8 cellular contexts compared by ENCODE assay signal in the genomic region with DNA sequence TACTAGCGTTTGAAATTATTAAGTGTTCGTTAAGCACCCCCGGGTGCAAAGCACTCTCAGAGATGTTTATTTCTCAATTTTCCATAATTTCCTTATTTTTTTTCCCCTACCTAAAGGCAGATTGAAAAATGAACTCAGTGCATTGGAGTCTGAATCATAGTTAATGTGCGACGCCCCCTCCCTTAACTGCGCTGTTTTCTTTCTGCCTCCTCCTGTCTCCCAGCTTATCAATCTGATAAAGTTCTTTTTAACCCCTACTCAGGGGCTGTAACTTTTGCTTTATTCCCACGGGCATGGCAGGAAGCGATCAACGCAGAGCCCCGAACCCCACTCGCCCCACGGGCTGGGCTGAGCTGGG. TPM values are rescaled to one million over a fixed set of nuclear protein-coding genes. Genes with fewer than 3 reads are reported as not detected.
DNase-seq lines count a peak whose midpoint lies in the region; ATAC-seq and TF ChIP-seq lines count a peak whose summit lies in the region.

No MANE protein-coding gene starts in this region.

- H3K27ac Mint-ChIP-seq in naive thymus-derived CD4-positive, alpha-beta T cell: peak overlapping the region in 8 of 9 donors; percentile 65 to 92 (median 80)

- no peak for TF ChIP-seq CTCF in choroid plexus epithelial cell (conservative IDR thresholded peaks at IDR 0.05; ENCODE audit: low read depth, low read length)

- H3K9ac ChIP-seq in HUES64 (ENCODE audit: low read depth, low read length): peak overlapping the region; percentile 53

- H3K27me3 ChIP-seq in ACC112 (ENCODE audit: insufficient read depth, low read length) (peaks cover 65% of the 10 kb centered on the region), HUES64 (ENCODE audit: insufficient read depth, low read length) (peaks cover 47% of the 10 kb centered on the region)
- H3K27me3 ChIP-seq in naive thymus-derived CD4-positive, alpha-beta T cell (ENCODE audit: control insufficient read depth in 2 of 2, insufficient read depth in 2 of 2, low read length in 2 of 2): no peaks in the 10 kb centered on the region

- H2AFZ ChIP-seq in ACC112 (ENCODE audit: low read length, unreplicated experiment): peak overlapping the region; percentile 63

- ATAC-seq in naive thymus-derived CD4-positive, alpha-beta T cell: no peak

- H3K36me3 Mint-ChIP-seq in naive thymus-derived CD4-positive, alpha-beta T cell: peaks cover 0 to 26% (median 7%) of the 10 kb centered on the region in 5 donors

- H3K27me3 Mint-ChIP-seq in naive thymus-derived CD4-positive, alpha-beta T cell: peaks cover 0 to 14% (median 0%) of the 10 kb centered on the region in 5 donors

- H3K9me3 ChIP-seq in HUES64 (ENCODE audit: insufficient read depth, low read depth, low read length): no peaks in the 10 kb centered on the region
- H3K9me3 ChIP-seq in naive thymus-derived CD4-positive, alpha-beta T cell (ENCODE audit: control insufficient read depth in 2 of 3, low read length in 3 of 3): no peaks in the 10 kb centered on the region

- peaks cover 4% of the 10 kb centered on the region for H3K4me1 ChIP-seq in ACC112 (ENCODE audit: control insufficient read depth, insufficient read depth, low read length, unreplicated experiment)
- peaks cover 13% of the 10 kb centered on the region for H3K4me1 ChIP-seq in HUES64 (ENCODE audit: insufficient read depth, low read length)
- peaks cover 5 to 13% of the 10 kb centered on the region in 2 donors for H3K4me1 ChIP-seq in naive thymus-derived CD4-positive, alpha-beta T cell (ENCODE audit: control insufficient read depth in 2 of 2, insufficient read depth in 2 of 2, low read length in 2 of 2)

- H3K4me3 Mint-ChIP-seq in naive thymus-derived CD4-positive, alpha-beta T cell: peak overlapping the region; percentile 52 to 90 (median 83)

- DNase-seq in choroid plexus epithelial cell (ENCODE audit: low read depth) (peak; percentile 1), NCI-H128 (lab: John Stamatoyannopoulos, UW; ENCODE audit: unreplicated experiment) (no peak), middle frontal gyrus (ENCODE audit: extremely low spot score, low spot score) (no peak), SKM-1 (lab: John Stamatoyannopoulos, UW; ENCODE audit: unreplicated experiment) (no peak), NCI-H2107 treated with DMSO at 0.1 percent for 48 hours (lab: John Stamatoyannopoulos, UW; ENCODE audit: unreplicated experiment) (no peak)
- DNase-seq in naive thymus-derived CD4-positive, alpha-beta T cell: no peak

- H3K9me3 Mint-ChIP-seq in naive thymus-derived CD4-positive, alpha-beta T cell: no peaks in the 10 kb centered on the region

- WGBS in HUES64: 64% methylated on average over 12 of the region's 12 CpGs

- intact Hi-C loops in naive thymus-derived CD4-positive, alpha-beta T cell (cut with micrococcal nuclease): loop anchor here (1.0 to 10.0 kb wide), 18 partner anchors 15 to 985 kb away; a partner anchor contains a TSS

- peak overlapping the region; percentile 72 for H3K4me3 ChIP-seq in ACC112 (ENCODE audit: low read depth, low read length)
- peak overlapping the region; percentile 66 for H3K4me3 ChIP-seq in HUES64 (ENCODE audit: low read length)
- H3K4me3 ChIP-seq in choroid plexus epithelial cell (ENCODE audit: low read depth, low read length): peak overlapping the region; percentile 56
- peak overlapping the region; percentile 54 for H3K4me3 ChIP-seq in naive thymus-derived CD4-positive, alpha-beta T cell (ENCODE audit: low read length)

- no peak overlapping the region for H3K27ac ChIP-seq in ACC112 (ENCODE audit: low read depth, low read length)
- no peak overlapping the region for H3K27ac ChIP-seq in HUES64 (ENCODE audit: low read depth, low read length)
- H3K27ac ChIP-seq in naive thymus-derived CD4-positive, alpha-beta T cell (ENCODE audit: low read depth, low read length): peak overlapping the region; percentile 62

- CTCF ChIA-PET in naive thymus-derived CD4-positive, alpha-beta T cell (lab: Charles Lee): interaction anchor here (1.0 to 2.9 kb wide), 12 partner anchors 8 to 352 kb away, joined by 3 to 23 read pairs (median 5); no protein-coding TSS in a partner anchor

- H3K36me3 ChIP-seq in ACC112 (ENCODE audit: insufficient read depth, low read length) (no peaks in the 10 kb centered on the region), HUES64 (ENCODE audit: insufficient read depth, low read length) (no peaks in the 10 kb centered on the region)
- peaks cover 0 to 11% (median 0%) of the 10 kb centered on the region in 3 experiments for H3K36me3 ChIP-seq in naive thymus-derived CD4-positive, alpha-beta T cell (ENCODE audit: control insufficient read depth in 2 of 3, insufficient read depth in 3 of 3, low read length in 3 of 3)

- POLR2A ChIA-PET in naive thymus-derived CD4-positive, alpha-beta T cell (lab: Charles Lee): interaction anchor here (0.6 to 1.6 kb wide), 10 partner anchors 10 to 190 kb away, joined by 3 to 7 read pairs (median 3); a partner anchor contains a TSS

- H3K4me1 Mint-ChIP-seq in naive thymus-derived CD4-positive, alpha-beta T cell: peaks cover 14 to 43% (median 32%) of the 10 kb centered on the region in 7 donors

- H3K79me2 ChIP-seq in ACC112 (ENCODE audit: control insufficient read depth, insufficient read depth, low read length, unreplicated experiment): no peaks in the 10 kb centered on the region

RNA-seq across cellular contexts. Expression of a gene that starts 58.2 kb away (rescaled TPM):
- polyA plus RNA-seq in HUES64 (2013, experiment 1 of 2): 0.05 TPM
- not detected for polyA plus RNA-seq in HUES64 (2013, experiment 2 of 2)
- total RNA-seq in naive thymus-derived CD4-positive, alpha-beta T cell: 10 to 100 TPM in 4 of 5 experiments, 1 to 10 TPM in 1; 8.5 to 37.8 (median 35.5) TPM
- polyA plus RNA-seq in naive thymus-derived CD4-positive, alpha-beta T cell: 1 to 10 TPM; 5.6 to 7.8 TPM
